In the genomic region with DNA sequence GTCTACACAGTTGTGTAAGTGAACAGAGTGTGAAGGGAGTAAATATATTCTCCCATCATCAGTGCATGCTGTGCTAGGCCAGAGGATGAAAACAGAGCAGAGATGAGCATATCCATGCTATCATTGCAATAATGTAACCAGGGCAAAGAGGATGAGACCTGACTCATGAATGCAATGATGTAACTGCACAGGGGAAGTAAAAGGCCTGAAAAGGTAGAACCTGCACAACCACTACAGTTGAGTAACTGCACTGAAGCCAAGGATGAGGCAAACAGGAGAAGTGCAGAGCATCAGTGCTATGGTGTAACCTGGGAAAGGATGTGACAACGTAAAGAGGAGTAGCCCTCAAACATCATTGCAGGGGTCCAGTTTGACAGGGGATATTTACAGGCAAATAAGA, we compare ENCODE assay signal across 34 cellular contexts.
"Had no signal": no experiment of that assay in that cellular context is flagged by ENCODE, and none has a peak within 500 bp of the region (broad histone marks: within the 10 kb centered on the region; RNA-seq: fewer than 3 reads in every experiment).

No MANE protein-coding gene starts in this region.

- ATAC-seq: activated CD4-positive, alpha-beta T cell treated with anti-CD3 and anti-CD28 coated beads for 36 hours; activated CD8-positive, alpha-beta memory T cell treated with anti-CD3 and anti-CD28 coated beads, Interleukin-2, amount 10 ng/mL, durations not matched to agents 7 days and 5 days; activated CD8-positive, alpha-beta T cell treated with anti-CD3 and anti-CD28 coated beads, Interleukin-2, amount 10 ng/mL, durations not matched to agents 7 days and 5 days; activated naive CD8-positive, alpha-beta T cell treated with anti-CD3 and anti-CD28 coated beads, Interleukin-2, amount 50 U/mL, for 24 hours; effector memory CD8-positive, alpha-beta T cell; esophagus mucosa; foreskin keratinocyte; gastrocnemius medialis; heart left ventricle had no signal

- H3K4me1 ChIP-seq: adrenal gland, breast epithelium, foreskin keratinocyte, gastrocnemius medialis, heart left ventricle had no signal

- H3K36me3 ChIP-seq: adrenal gland, breast epithelium, gastrocnemius medialis, heart left ventricle had no signal

- H3K36me3 Mint-ChIP-seq: activated CD4-positive, alpha-beta memory T cell treated with anti-CD3 and anti-CD28 coated beads for 36 hours; activated CD8-positive, alpha-beta memory T cell treated with anti-CD3 and anti-CD28 coated beads, Interleukin-2, amount 10 ng/mL, durations not matched to agents 7 days and 5 days; activated naive CD4-positive, alpha-beta T cell treated with anti-CD3 and anti-CD28 coated beads, Interleukin-2, amount 50 U/mL, for 24 hours; activated naive CD8-positive, alpha-beta T cell treated with anti-CD3 and anti-CD28 coated beads for 36 hours; brain had no signal

- H3K27ac Mint-ChIP-seq: activated CD4-positive, alpha-beta memory T cell treated with anti-CD3 and anti-CD28 coated beads for 36 hours; activated CD4-positive, alpha-beta T cell treated with anti-CD3 and anti-CD28 coated beads for 36 hours; activated CD4-positive, alpha-beta T cell treated with anti-CD3 and anti-CD28 coated beads, Interleukin-2, amount 10 ng/mL, durations not matched to agents 24 days and 14 days; activated CD8-positive, alpha-beta memory T cell treated with anti-CD3 and anti-CD28 coated beads, Interleukin-2, amount 10 ng/mL, durations not matched to agents 7 days and 5 days; activated CD8-positive, alpha-beta T cell treated with anti-CD3 and anti-CD28 coated beads, Interleukin-2, amount 10 ng/mL, durations not matched to agents 7 days and 5 days; activated naive CD4-positive, alpha-beta T cell treated with anti-CD3 and anti-CD28 coated beads for 36 hours; activated naive CD4-positive, alpha-beta T cell treated with anti-CD3 and anti-CD28 coated beads, Interleukin-2, amount 50 U/mL, for 24 hours; activated naive CD8-positive, alpha-beta T cell treated with anti-CD3 and anti-CD28 coated beads for 36 hours; activated naive CD8-positive, alpha-beta T cell treated with anti-CD3 and anti-CD28 coated beads, Interleukin-2, amount 50 U/mL, for 24 hours; activated T-helper 1 cell treated with anti-CD3 and anti-CD28 coated beads, Interleukin-12 subunit alpha, Interleukin-12 subunit beta, Interleukin-2, Interleukin-4 antibody, amounts not matched to agents 30 ng/mL and 10 ng/mL and 1 ng/mL, durations not matched to agents 14 hours and 24 hours and 36 hours; activated T-helper 2 cell treated with anti-CD3 and anti-CD28 coated beads, Interferon-gamma antibody, Interleukin-2, Interleukin-4, amounts not matched to agents 10 μg/mL and 5 μg/mL and 100 μg/mL, durations not matched to agents 14 hours and 24 hours and 36 hours; brain; dendritic cell treated with granulocyte-macrophage colony-stimulating factor and Interleukin-4, amounts not matched to agents 40 ng/mL and 50 ng/mL, for 4 days; effector memory CD8-positive, alpha-beta T cell had no signal

- DNase-seq: activated CD4-positive, alpha-beta memory T cell treated with anti-CD3 and anti-CD28 coated beads for 36 hours; activated CD4-positive, alpha-beta T cell treated with anti-CD3 and anti-CD28 coated beads for 36 hours; activated CD4-positive, alpha-beta T cell treated with anti-CD3 and anti-CD28 coated beads, Interleukin-2, amount 10 ng/mL, durations not matched to agents 24 days and 14 days; activated CD4-positive, CD25-positive, alpha-beta regulatory T cell; activated CD4-positive, CD25-positive, alpha-beta regulatory T cell treated with anti-CD3 and anti-CD28 coated beads, Interleukin-2, amount 50 U/mL, for 72 hours; activated CD8-positive, alpha-beta memory T cell treated with anti-CD3 and anti-CD28 coated beads, Interleukin-2, amount 10 ng/mL, durations not matched to agents 7 days and 5 days; activated CD8-positive, alpha-beta memory T cell treated with anti-CD3 and anti-CD28 coated beads, Interleukin-2, amount 50 U/mL, for 4 hours; activated CD8-positive, alpha-beta T cell treated with anti-CD3 and anti-CD28 coated beads, Interleukin-2, amount 10 ng/mL, durations not matched to agents 7 days and 5 days; activated effector memory CD4-positive, alpha-beta T cell treated with anti-CD3 and anti-CD28 coated beads, Interleukin-2, amount 50 U/mL, for 16 hours; activated naive CD4-positive, alpha-beta T cell treated with anti-CD3 and anti-CD28 coated beads for 36 hours; activated naive CD8-positive, alpha-beta T cell treated with anti-CD3 and anti-CD28 coated beads for 36 hours; activated naive CD8-positive, alpha-beta T cell treated with anti-CD3 and anti-CD28 coated beads, Interleukin-2, amount 50 U/mL, for 24 hours; activated T-cell treated with anti-CD3 and anti-CD28 coated beads, Interleukin-2, amount 50 U/mL, for 1 hour; activated T-cell treated with anti-CD3 and anti-CD28 coated beads, Interleukin-2, amount 50 U/mL, for 48 hours; adrenal gland; amygdala; aorta; dorsolateral prefrontal cortex; effector CD4-positive, alpha-beta T cell; effector memory CD8-positive, alpha-beta T cell; gastrocnemius medialis; glutamatergic neuron; heart left ventricle; T-helper 2 cell had no signal

- H3K4me1 Mint-ChIP-seq: activated CD4-positive, alpha-beta T cell treated with anti-CD3 and anti-CD28 coated beads for 36 hours; activated CD4-positive, alpha-beta T cell treated with anti-CD3 and anti-CD28 coated beads, Interleukin-2, amount 10 ng/mL, durations not matched to agents 24 days and 14 days; activated CD8-positive, alpha-beta memory T cell treated with anti-CD3 and anti-CD28 coated beads, Interleukin-2, amount 10 ng/mL, durations not matched to agents 7 days and 5 days; activated naive CD4-positive, alpha-beta T cell treated with anti-CD3 and anti-CD28 coated beads, Interleukin-2, amount 50 U/mL, for 24 hours; activated naive CD8-positive, alpha-beta T cell treated with anti-CD3 and anti-CD28 coated beads for 36 hours; activated naive CD8-positive, alpha-beta T cell treated with anti-CD3 and anti-CD28 coated beads, Interleukin-2, amount 50 U/mL, for 24 hours; brain; central memory CD8-positive, alpha-beta T cell had no signal

- H3K27ac ChIP-seq: adrenal gland, breast epithelium, coronary artery, dorsolateral prefrontal cortex, foreskin keratinocyte, gastrocnemius medialis, heart left ventricle had no signal

- H3K27me3 ChIP-seq: adrenal gland, foreskin keratinocyte, gastrocnemius medialis had no signal

- H3K4me3 Mint-ChIP-seq: activated CD4-positive, alpha-beta memory T cell treated with anti-CD3 and anti-CD28 coated beads for 36 hours; activated CD4-positive, alpha-beta T cell treated with anti-CD3 and anti-CD28 coated beads for 36 hours; activated CD4-positive, alpha-beta T cell treated with anti-CD3 and anti-CD28 coated beads, Interleukin-2, amount 10 ng/mL, durations not matched to agents 24 days and 14 days; activated CD8-positive, alpha-beta memory T cell treated with anti-CD3 and anti-CD28 coated beads, Interleukin-2, amount 10 ng/mL, durations not matched to agents 7 days and 5 days; activated CD8-positive, alpha-beta T cell treated with anti-CD3 and anti-CD28 coated beads, Interleukin-2, amount 10 ng/mL, durations not matched to agents 7 days and 5 days; activated naive CD4-positive, alpha-beta T cell treated with anti-CD3 and anti-CD28 coated beads for 36 hours; activated naive CD4-positive, alpha-beta T cell treated with anti-CD3 and anti-CD28 coated beads, Interleukin-2, amount 50 U/mL, for 24 hours; activated naive CD8-positive, alpha-beta T cell treated with anti-CD3 and anti-CD28 coated beads for 36 hours; activated naive CD8-positive, alpha-beta T cell treated with anti-CD3 and anti-CD28 coated beads, Interleukin-2, amount 50 U/mL, for 24 hours; activated T-helper 1 cell treated with anti-CD3 and anti-CD28 coated beads, Interleukin-12 subunit alpha, Interleukin-12 subunit beta, Interleukin-2, Interleukin-4 antibody, amounts not matched to agents 30 ng/mL and 10 ng/mL and 1 ng/mL, durations not matched to agents 14 hours and 24 hours and 36 hours; brain; central memory CD8-positive, alpha-beta T cell; dendritic cell treated with granulocyte-macrophage colony-stimulating factor and Interleukin-4, amounts not matched to agents 40 ng/mL and 50 ng/mL, for 4 days; effector memory CD8-positive, alpha-beta T cell had no signal

- H3K9me3 Mint-ChIP-seq: activated CD4-positive, alpha-beta memory T cell treated with anti-CD3 and anti-CD28 coated beads for 36 hours; activated CD4-positive, alpha-beta T cell treated with anti-CD3 and anti-CD28 coated beads, Interleukin-2, amount 10 ng/mL, durations not matched to agents 24 days and 14 days; activated naive CD4-positive, alpha-beta T cell treated with anti-CD3 and anti-CD28 coated beads for 36 hours; activated naive CD4-positive, alpha-beta T cell treated with anti-CD3 and anti-CD28 coated beads, Interleukin-2, amount 50 U/mL, for 24 hours; activated naive CD8-positive, alpha-beta T cell treated with anti-CD3 and anti-CD28 coated beads, Interleukin-2, amount 50 U/mL, for 24 hours; activated T-helper 1 cell treated with anti-CD3 and anti-CD28 coated beads, Interleukin-12 subunit alpha, Interleukin-12 subunit beta, Interleukin-2, Interleukin-4 antibody, amounts not matched to agents 30 ng/mL and 10 ng/mL and 1 ng/mL, durations not matched to agents 14 hours and 24 hours and 36 hours; activated T-helper 2 cell treated with anti-CD3 and anti-CD28 coated beads, Interferon-gamma antibody, Interleukin-2, Interleukin-4, amounts not matched to agents 10 μg/mL and 5 μg/mL and 100 μg/mL, durations not matched to agents 14 hours and 24 hours and 36 hours; brain; central memory CD8-positive, alpha-beta T cell; dendritic cell treated with granulocyte-macrophage colony-stimulating factor and Interleukin-4, amounts not matched to agents 40 ng/mL and 50 ng/mL, for 4 days had no signal

- H3K4me3 ChIP-seq: adrenal gland, breast epithelium, coronary artery, dorsolateral prefrontal cortex, gastrocnemius medialis, heart left ventricle had no signal

- H3K27me3 Mint-ChIP-seq: activated CD4-positive, alpha-beta memory T cell treated with anti-CD3 and anti-CD28 coated beads for 36 hours; activated CD4-positive, alpha-beta T cell treated with anti-CD3 and anti-CD28 coated beads for 36 hours; activated CD4-positive, alpha-beta T cell treated with anti-CD3 and anti-CD28 coated beads, Interleukin-2, amount 10 ng/mL, durations not matched to agents 24 days and 14 days; activated CD8-positive, alpha-beta memory T cell treated with anti-CD3 and anti-CD28 coated beads, Interleukin-2, amount 10 ng/mL, durations not matched to agents 7 days and 5 days; activated naive CD4-positive, alpha-beta T cell treated with anti-CD3 and anti-CD28 coated beads, Interleukin-2, amount 50 U/mL, for 24 hours; activated naive CD8-positive, alpha-beta T cell treated with anti-CD3 and anti-CD28 coated beads for 36 hours; activated naive CD8-positive, alpha-beta T cell treated with anti-CD3 and anti-CD28 coated beads, Interleukin-2, amount 50 U/mL, for 24 hours; brain; central memory CD8-positive, alpha-beta T cell; dendritic cell treated with granulocyte-macrophage colony-stimulating factor and Interleukin-4, amounts not matched to agents 40 ng/mL and 50 ng/mL, for 4 days; effector memory CD8-positive, alpha-beta T cell had no signal

- H3K9me3 ChIP-seq: adrenal gland, breast epithelium, gastrocnemius medialis, heart left ventricle had no signal
